Comparison of ENCODE assay signal across 7 cellular contexts in the genomic region with DNA sequence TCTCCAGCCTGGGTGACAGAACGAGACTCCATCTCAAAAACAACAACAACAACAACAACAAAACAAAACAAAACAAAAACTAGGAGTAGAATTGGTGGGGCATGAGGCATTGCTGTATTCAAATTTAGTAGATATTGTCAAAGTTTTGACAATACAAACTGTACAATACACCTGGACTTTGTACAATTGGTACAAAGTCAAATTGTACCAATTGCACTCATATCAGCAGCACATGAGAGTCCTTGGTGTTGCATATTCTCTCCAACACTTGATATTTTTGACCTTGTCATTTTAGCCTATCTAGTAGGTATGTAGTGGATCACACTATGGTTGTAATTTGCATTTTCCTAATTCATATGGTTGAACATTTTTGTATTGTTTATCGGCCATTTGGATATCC.
"Had no signal": no experiment of that assay in that cellular context is flagged by ENCODE, and none has a peak within 500 bp of the region (broad histone marks: within the 10 kb centered on the region; RNA-seq: fewer than 3 reads in every experiment).

No MANE protein-coding gene starts in this region.

- H3K4me3 ChIP-seq: K562 had no signal

- H3K27ac ChIP-seq: HL-60, KMS-11 had no signal

- FAIRE-seq: HTR-8/SVneo, K562 had no signal

- H3K4me2 ChIP-seq: KMS-11 had no signal

- ATAC-seq: K562 had no signal

- DNase-seq: IMR-90, KBM-7, KG1 had no signal

- H3K9ac ChIP-seq: KMS-11 had no signal
